ENCODE assay signal across 1 cellular context in the genomic region with DNA sequence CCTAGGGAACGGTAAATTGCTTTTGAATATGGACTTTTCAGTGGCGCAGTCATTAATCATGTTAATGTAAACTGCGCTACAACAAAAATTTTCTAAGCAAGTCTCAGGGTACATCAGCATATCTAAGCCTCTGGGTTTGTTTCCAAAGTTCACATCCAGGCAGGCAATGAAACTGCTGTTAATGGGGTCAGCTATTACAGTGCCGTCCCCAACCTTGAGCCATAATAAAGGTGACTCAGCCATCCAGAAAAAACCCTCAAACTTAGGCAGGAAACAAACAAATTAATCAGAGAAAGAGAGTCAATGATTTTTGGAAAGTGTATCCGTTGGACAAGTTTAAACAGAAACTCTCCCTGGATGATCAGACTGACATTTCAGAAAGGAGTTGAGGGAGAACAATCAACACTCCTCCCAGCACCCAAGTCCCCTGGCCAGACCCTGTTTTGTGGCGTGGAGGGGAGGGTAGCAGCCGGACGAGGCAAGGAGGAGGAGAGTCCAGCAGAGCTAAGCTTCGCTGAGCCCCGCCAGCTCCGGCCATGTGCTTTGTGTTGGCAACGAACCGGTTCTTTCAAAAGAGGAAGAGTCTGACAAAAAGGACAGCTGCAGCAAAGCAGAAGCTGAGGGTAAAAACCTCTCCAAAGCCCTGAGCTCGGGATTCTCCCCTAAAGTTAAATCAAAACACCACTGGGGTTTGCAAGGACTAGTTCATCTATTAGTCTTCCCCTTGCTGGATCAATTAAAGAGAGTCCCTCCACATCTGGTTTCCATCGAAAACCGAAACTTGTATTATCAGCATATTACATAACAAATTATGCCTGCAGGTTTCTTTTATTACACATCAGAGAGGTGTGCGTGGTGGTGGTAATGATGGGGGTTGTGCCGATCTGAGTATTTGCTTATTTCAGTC.
TF ChIP-seq lines count a peak whose summit lies in the region.

No MANE protein-coding gene starts in this region.

TF ChIP-seq in GM12878, 131 proteins besides CTCF, POLR2A, EP300 and RAD21 (continues in another document):
- no peak for TF ChIP-seq HDAC2 (IDR thresholded peaks at IDR 0.05)
- TF ChIP-seq, protein P1, sequence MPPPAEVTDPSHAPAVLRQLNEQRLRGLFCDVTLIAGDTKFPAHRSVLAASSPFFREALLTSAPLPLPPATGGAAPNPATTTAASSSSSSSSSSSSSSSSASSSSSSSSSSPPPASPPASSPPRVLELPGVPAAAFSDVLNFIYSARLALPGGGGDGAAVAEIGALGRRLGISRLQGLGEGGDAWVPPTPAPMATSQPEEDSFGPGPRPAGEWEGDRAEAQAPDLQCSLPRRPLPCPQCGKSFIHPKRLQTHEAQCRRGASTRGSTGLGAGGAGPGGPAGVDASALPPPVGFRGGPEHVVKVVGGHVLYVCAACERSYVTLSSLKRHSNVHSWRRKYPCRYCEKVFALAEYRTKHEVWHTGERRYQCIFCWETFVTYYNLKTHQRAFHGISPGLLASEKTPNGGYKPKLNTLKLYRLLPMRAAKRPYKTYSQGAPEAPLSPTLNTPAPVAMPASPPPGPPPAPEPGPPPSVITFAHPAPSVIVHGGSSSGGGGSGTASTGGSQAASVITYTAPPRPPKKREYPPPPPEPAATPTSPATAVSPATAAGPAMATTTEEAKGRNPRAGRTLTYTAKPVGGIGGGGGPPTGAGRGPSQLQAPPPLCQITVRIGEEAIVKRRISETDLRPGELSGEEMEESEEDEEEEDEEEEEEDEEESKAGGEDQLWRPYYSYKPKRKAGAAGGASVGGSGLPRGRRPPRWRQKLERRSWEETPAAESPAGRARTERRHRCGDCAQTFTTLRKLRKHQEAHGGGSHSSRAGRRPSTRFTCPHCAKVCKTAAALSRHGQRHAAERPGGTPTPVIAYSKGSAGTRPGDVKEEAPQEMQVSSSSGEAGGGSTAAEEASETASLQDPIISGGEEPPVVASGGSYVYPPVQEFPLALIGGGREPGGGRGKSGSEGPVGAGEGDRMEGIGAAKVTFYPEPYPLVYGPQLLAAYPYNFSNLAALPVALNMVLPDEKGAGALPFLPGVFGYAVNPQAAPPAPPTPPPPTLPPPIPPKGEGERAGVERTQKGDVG (CRISPR knock-in tag; IDR thresholded peaks at IDR 0.05): no peak
- TF ChIP-seq RUNX3 (IDR thresholded peaks at IDR 0.05; ENCODE audit: low read length): peak; percentile 58
- TF ChIP-seq, protein P2, sequence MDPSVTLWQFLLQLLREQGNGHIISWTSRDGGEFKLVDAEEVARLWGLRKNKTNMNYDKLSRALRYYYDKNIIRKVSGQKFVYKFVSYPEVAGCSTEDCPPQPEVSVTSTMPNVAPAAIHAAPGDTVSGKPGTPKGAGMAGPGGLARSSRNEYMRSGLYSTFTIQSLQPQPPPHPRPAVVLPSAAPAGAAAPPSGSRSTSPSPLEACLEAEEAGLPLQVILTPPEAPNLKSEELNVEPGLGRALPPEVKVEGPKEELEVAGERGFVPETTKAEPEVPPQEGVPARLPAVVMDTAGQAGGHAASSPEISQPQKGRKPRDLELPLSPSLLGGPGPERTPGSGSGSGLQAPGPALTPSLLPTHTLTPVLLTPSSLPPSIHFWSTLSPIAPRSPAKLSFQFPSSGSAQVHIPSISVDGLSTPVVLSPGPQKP (IDR thresholded peaks at IDR 0.05; ENCODE audit: low read depth, low read length): no peak
- no peak for TF ChIP-seq SREBF2 (IDR thresholded peaks at IDR 0.05; ENCODE audit: low read length)
- no peak for TF ChIP-seq CBFB (IDR thresholded peaks at IDR 0.05; ENCODE audit: low read depth)
- peak; percentile 58; the same call in 1 of the 2 replicates for TF ChIP-seq NFIC (IDR thresholded peaks at IDR 0.05; ENCODE audit: low read depth, low read length)
- peak; percentile 30; the same call in 1 of the 2 replicates for TF ChIP-seq FOXM1 (IDR thresholded peaks at IDR 0.05; ENCODE audit: low read depth, low read length)
- TF ChIP-seq POLR2AphosphoS2 (IDR thresholded peaks at IDR 0.05; ENCODE audit: low read depth, low read length): no peak
- TF ChIP-seq, protein P3, sequence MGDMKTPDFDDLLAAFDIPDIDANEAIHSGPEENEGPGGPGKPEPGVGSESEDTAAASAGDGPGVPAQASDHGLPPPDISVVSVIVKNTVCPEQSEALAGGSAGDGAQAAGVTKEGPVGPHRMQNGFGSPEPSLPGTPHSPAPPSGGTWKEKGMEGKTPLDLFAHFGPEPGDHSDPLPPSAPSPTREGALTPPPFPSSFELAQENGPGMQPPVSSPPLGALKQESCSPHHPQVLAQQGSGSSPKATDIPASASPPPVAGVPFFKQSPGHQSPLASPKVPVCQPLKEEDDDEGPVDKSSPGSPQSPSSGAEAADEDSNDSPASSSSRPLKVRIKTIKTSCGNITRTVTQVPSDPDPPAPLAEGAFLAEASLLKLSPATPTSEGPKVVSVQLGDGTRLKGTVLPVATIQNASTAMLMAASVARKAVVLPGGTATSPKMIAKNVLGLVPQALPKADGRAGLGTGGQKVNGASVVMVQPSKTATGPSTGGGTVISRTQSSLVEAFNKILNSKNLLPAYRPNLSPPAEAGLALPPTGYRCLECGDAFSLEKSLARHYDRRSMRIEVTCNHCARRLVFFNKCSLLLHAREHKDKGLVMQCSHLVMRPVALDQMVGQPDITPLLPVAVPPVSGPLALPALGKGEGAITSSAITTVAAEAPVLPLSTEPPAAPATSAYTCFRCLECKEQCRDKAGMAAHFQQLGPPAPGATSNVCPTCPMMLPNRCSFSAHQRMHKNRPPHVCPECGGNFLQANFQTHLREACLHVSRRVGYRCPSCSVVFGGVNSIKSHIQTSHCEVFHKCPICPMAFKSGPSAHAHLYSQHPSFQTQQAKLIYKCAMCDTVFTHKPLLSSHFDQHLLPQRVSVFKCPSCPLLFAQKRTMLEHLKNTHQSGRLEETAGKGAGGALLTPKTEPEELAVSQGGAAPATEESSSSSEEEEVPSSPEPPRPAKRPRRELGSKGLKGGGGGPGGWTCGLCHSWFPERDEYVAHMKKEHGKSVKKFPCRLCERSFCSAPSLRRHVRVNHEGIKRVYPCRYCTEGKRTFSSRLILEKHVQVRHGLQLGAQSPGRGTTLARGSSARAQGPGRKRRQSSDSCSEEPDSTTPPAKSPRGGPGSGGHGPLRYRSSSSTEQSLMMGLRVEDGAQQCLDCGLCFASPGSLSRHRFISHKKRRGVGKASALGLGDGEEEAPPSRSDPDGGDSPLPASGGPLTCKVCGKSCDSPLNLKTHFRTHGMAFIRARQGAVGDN (IDR thresholded peaks at IDR 0.05): peak; percentile 96
- TF ChIP-seq CREM (IDR thresholded peaks at IDR 0.05; ENCODE audit: low read depth): 0 out of 2 replicates have a peak, but pooled peaks have one; percentile 6
- no peak for TF ChIP-seq MEF2A (IDR thresholded peaks at IDR 0.05; ENCODE audit: insufficient read depth, low read depth, low read length)
- TF ChIP-seq SMC3 (IDR thresholded peaks at IDR 0.05; ENCODE audit: borderline replicate concordance, low read length): no peak
- TF ChIP-seq, protein P4, sequence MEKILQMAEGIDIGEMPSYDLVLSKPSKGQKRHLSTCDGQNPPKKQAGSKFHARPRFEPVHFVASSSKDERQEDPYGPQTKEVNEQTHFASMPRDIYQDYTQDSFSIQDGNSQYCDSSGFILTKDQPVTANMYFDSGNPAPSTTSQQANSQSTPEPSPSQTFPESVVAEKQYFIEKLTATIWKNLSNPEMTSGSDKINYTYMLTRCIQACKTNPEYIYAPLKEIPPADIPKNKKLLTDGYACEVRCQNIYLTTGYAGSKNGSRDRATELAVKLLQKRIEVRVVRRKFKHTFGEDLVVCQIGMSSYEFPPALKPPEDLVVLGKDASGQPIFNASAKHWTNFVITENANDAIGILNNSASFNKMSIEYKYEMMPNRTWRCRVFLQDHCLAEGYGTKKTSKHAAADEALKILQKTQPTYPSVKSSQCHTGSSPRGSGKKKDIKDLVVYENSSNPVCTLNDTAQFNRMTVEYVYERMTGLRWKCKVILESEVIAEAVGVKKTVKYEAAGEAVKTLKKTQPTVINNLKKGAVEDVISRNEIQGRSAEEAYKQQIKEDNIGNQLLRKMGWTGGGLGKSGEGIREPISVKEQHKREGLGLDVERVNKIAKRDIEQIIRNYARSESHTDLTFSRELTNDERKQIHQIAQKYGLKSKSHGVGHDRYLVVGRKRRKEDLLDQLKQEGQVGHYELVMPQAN (conservative IDR thresholded peaks at IDR 0.05): peak; percentile 37; the same call in 1 of the 2 replicates
- TF ChIP-seq, protein P5, sequence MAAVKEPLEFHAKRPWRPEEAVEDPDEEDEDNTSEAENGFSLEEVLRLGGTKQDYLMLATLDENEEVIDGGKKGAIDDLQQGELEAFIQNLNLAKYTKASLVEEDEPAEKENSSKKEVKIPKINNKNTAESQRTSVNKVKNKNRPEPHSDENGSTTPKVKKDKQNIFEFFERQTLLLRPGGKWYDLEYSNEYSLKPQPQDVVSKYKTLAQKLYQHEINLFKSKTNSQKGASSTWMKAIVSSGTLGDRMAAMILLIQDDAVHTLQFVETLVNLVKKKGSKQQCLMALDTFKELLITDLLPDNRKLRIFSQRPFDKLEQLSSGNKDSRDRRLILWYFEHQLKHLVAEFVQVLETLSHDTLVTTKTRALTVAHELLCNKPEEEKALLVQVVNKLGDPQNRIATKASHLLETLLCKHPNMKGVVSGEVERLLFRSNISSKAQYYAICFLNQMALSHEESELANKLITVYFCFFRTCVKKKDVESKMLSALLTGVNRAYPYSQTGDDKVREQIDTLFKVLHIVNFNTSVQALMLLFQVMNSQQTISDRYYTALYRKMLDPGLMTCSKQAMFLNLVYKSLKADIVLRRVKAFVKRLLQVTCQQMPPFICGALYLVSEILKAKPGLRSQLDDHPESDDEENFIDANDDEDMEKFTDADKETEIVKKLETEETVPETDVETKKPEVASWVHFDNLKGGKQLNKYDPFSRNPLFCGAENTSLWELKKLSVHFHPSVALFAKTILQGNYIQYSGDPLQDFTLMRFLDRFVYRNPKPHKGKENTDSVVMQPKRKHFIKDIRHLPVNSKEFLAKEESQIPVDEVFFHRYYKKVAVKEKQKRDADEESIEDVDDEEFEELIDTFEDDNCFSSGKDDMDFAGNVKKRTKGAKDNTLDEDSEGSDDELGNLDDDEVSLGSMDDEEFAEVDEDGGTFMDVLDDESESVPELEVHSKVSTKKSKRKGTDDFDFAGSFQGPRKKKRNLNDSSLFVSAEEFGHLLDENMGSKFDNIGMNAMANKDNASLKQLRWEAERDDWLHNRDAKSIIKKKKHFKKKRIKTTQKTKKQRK (IDR thresholded peaks at IDR 0.05; ENCODE audit: low read depth, low read length): no peak
- TF ChIP-seq IKZF2 (IDR thresholded peaks at IDR 0.05): peak; percentile 56 to 64; a peak in 2 of 4 replicates
- TF ChIP-seq RELA (IDR thresholded peaks at IDR 0.05; ENCODE audit: borderline replicate concordance, partially characterized antibody): no peak
- peak; percentile 54; the same call in 1 of the 2 replicates for TF ChIP-seq IKZF1 (conservative IDR thresholded peaks at IDR 0.05)
- peak; percentile 61; the same call in 1 of the 2 replicates for TF ChIP-seq TCF12 (IDR thresholded peaks at IDR 0.05; ENCODE audit: low read depth, low read length)
- no peak for TF ChIP-seq NFYA (IDR thresholded peaks at IDR 0.05; ENCODE audit: borderline replicate concordance, low read depth, low read length)
- TF ChIP-seq, protein P6, sequence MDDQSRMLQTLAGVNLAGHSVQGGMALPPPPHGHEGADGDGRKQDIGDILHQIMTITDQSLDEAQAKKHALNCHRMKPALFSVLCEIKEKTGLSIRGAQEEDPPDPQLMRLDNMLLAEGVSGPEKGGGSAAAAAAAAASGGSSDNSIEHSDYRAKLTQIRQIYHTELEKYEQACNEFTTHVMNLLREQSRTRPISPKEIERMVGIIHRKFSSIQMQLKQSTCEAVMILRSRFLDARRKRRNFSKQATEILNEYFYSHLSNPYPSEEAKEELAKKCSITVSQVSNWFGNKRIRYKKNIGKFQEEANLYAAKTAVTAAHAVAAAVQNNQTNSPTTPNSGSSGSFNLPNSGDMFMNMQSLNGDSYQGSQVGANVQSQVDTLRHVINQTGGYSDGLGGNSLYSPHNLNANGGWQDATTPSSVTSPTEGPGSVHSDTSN (IDR thresholded peaks at IDR 0.05; ENCODE audit: insufficient replicate concordance, low read depth, low read length): no peak
- 0 out of 2 replicates have a peak, but pooled peaks have one; percentile 20 for TF ChIP-seq BCL11A (IDR thresholded peaks at IDR 0.05; ENCODE audit: low read depth, low read length)
- TF ChIP-seq, protein P7, sequence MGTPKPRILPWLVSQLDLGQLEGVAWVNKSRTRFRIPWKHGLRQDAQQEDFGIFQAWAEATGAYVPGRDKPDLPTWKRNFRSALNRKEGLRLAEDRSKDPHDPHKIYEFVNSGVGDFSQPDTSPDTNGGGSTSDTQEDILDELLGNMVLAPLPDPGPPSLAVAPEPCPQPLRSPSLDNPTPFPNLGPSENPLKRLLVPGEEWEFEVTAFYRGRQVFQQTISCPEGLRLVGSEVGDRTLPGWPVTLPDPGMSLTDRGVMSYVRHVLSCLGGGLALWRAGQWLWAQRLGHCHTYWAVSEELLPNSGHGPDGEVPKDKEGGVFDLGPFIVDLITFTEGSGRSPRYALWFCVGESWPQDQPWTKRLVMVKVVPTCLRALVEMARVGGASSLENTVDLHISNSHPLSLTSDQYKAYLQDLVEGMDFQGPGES (IDR thresholded peaks at IDR 0.05): no peak
- TF ChIP-seq IRF4 (IDR thresholded peaks at IDR 0.05; ENCODE audit: low read depth, low read length): no peak
- no peak for TF ChIP-seq HDAC6 (IDR thresholded peaks at IDR 0.05; ENCODE audit: unreplicated experiment)
- TF ChIP-seq, protein P8, sequence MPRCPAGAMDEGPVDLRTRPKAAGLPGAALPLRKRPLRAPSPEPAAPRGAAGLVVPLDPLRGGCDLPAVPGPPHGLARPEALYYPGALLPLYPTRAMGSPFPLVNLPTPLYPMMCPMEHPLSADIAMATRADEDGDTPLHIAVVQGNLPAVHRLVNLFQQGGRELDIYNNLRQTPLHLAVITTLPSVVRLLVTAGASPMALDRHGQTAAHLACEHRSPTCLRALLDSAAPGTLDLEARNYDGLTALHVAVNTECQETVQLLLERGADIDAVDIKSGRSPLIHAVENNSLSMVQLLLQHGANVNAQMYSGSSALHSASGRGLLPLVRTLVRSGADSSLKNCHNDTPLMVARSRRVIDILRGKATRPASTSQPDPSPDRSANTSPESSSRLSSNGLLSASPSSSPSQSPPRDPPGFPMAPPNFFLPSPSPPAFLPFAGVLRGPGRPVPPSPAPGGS (IDR thresholded peaks at IDR 0.05; ENCODE audit: borderline replicate concordance, insufficient read depth, low read depth, low read length, poor library complexity, severe bottlenecking): no peak
- TF ChIP-seq, protein P9, sequence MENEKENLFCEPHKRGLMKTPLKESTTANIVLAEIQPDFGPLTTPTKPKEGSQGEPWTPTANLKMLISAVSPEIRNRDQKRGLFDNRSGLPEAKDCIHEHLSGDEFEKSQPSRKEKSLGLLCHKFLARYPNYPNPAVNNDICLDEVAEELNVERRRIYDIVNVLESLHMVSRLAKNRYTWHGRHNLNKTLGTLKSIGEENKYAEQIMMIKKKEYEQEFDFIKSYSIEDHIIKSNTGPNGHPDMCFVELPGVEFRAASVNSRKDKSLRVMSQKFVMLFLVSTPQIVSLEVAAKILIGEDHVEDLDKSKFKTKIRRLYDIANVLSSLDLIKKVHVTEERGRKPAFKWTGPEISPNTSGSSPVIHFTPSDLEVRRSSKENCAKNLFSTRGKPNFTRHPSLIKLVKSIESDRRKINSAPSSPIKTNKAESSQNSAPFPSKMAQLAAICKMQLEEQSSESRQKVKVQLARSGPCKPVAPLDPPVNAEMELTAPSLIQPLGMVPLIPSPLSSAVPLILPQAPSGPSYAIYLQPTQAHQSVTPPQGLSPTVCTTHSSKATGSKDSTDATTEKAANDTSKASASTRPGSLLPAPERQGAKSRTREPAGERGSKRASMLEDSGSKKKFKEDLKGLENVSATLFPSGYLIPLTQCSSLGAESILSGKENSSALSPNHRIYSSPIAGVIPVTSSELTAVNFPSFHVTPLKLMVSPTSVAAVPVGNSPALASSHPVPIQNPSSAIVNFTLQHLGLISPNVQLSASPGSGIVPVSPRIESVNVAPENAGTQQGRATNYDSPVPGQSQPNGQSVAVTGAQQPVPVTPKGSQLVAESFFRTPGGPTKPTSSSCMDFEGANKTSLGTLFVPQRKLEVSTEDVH (IDR thresholded peaks at IDR 0.05; ENCODE audit: low read depth, partially characterized antibody): no peak
- no peak for TF ChIP-seq GATAD2B (conservative IDR thresholded peaks at IDR 0.05; ENCODE audit: low read depth)
- no peak for TF ChIP-seq JUND (IDR thresholded peaks at IDR 0.05; ENCODE audit: low read depth, low read length)
